2 cellular contexts compared by ENCODE assay signal in genomic region chr12:54071942-54072341, GRCh38.
TF ChIP-seq lines count a peak whose summit lies in the region.

No MANE protein-coding gene starts in this region.

TF ChIP-seq in SK-N-SH, 30 proteins besides CTCF, POLR2A, EP300 and RAD21:
- TF ChIP-seq, protein P1, sequence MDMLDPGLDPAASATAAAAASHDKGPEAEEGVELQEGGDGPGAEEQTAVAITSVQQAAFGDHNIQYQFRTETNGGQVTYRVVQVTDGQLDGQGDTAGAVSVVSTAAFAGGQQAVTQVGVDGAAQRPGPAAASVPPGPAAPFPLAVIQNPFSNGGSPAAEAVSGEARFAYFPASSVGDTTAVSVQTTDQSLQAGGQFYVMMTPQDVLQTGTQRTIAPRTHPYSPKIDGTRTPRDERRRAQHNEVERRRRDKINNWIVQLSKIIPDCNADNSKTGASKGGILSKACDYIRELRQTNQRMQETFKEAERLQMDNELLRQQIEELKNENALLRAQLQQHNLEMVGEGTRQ (IDR thresholded peaks at IDR 0.05; ENCODE audit: borderline replicate concordance, low read depth, low read length) = no peak
- no peak for TF ChIP-seq TCF12 (IDR thresholded peaks at IDR 0.05)
- no peak for TF ChIP-seq RFX5 (IDR thresholded peaks at IDR 0.05; ENCODE audit: low read length)
- TF ChIP-seq NFIC (IDR thresholded peaks at IDR 0.05; ENCODE audit: borderline replicate concordance) = no peak
- no peak for TF ChIP-seq TEAD4 (IDR thresholded peaks at IDR 0.05; ENCODE audit: borderline replicate concordance, insufficient read depth)
- TF ChIP-seq RCOR1 (IDR thresholded peaks at IDR 0.05; ENCODE audit: low read length) = no peak
- TF ChIP-seq NRF1 (IDR thresholded peaks at IDR 0.05; ENCODE audit: low read depth, low read length) = no peak
- TF ChIP-seq, protein P2, sequence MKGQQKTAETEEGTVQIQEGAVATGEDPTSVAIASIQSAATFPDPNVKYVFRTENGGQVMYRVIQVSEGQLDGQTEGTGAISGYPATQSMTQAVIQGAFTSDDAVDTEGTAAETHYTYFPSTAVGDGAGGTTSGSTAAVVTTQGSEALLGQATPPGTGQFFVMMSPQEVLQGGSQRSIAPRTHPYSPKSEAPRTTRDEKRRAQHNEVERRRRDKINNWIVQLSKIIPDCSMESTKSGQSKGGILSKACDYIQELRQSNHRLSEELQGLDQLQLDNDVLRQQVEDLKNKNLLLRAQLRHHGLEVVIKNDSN (IDR thresholded peaks at IDR 0.05; ENCODE audit: borderline replicate concordance, low read depth) = no peak
- TF ChIP-seq FOSL2 (IDR thresholded peaks at IDR 0.05; ENCODE audit: borderline replicate concordance, low read depth) = no peak
- TF ChIP-seq REST (IDR thresholded peaks at IDR 0.05; ENCODE audit: low read depth, low read length) = no peak
- TF ChIP-seq TAF1 (IDR thresholded peaks at IDR 0.05; ENCODE audit: borderline replicate concordance, low read depth, low read length) = no peak
- TF ChIP-seq RXRA (IDR thresholded peaks at IDR 0.05; ENCODE audit: borderline replicate concordance, low read depth) = no peak
- no peak for TF ChIP-seq ELF1 (IDR thresholded peaks at IDR 0.05)
TF ChIP-seq in SK-N-SH: peak in this region for 0.

TF ChIP-seq in SK-N-SH treated with all-trans-retinoic acid at 6 μM for 48 hours, 23 proteins besides CTCF, POLR2A, EP300 and RAD21:
- TF ChIP-seq ARNTL (CRISPR knock-in tag; IDR thresholded peaks at IDR 0.05; ENCODE audit: borderline replicate concordance, low read depth) = no peak
- TF ChIP-seq ZNF70 (CRISPR knock-in tag; IDR thresholded peaks at IDR 0.05) = no peak
- no peak for TF ChIP-seq ZNF565 (CRISPR knock-in tag; conservative IDR thresholded peaks at IDR 0.05; ENCODE audit: low read depth)
- no peak for TF ChIP-seq GLIS3 (CRISPR knock-in tag; IDR thresholded peaks at IDR 0.05)
- TF ChIP-seq TSHZ2 (CRISPR knock-in tag; IDR thresholded peaks at IDR 0.05) = no peak
- TF ChIP-seq POU6F1 (CRISPR knock-in tag; IDR thresholded peaks at IDR 0.05; ENCODE audit: borderline replicate concordance, low read depth) = no peak
- no peak for TF ChIP-seq SNAI2 (CRISPR knock-in tag; IDR thresholded peaks at IDR 0.05)
- no peak for TF ChIP-seq BACH2 (CRISPR knock-in tag; IDR thresholded peaks at IDR 0.05; ENCODE audit: borderline replicate concordance)
- TF ChIP-seq ZFP30 (CRISPR knock-in tag; IDR thresholded peaks at IDR 0.05) = no peak
- no peak for TF ChIP-seq ZNF8 (CRISPR knock-in tag; IDR thresholded peaks at IDR 0.05)
- TF ChIP-seq, protein P3, sequence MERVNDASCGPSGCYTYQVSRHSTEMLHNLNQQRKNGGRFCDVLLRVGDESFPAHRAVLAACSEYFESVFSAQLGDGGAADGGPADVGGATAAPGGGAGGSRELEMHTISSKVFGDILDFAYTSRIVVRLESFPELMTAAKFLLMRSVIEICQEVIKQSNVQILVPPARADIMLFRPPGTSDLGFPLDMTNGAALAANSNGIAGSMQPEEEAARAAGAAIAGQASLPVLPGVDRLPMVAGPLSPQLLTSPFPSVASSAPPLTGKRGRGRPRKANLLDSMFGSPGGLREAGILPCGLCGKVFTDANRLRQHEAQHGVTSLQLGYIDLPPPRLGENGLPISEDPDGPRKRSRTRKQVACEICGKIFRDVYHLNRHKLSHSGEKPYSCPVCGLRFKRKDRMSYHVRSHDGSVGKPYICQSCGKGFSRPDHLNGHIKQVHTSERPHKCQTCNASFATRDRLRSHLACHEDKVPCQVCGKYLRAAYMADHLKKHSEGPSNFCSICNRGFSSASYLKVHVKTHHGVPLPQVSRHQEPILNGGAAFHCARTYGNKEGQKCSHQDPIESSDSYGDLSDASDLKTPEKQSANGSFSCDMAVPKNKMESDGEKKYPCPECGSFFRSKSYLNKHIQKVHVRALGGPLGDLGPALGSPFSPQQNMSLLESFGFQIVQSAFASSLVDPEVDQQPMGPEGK (CRISPR knock-in tag; IDR thresholded peaks at IDR 0.05; ENCODE audit: borderline replicate concordance) = no peak
- no peak for TF ChIP-seq ISL1 (CRISPR knock-in tag; IDR thresholded peaks at IDR 0.05)
- TF ChIP-seq CSDC2 (CRISPR knock-in tag; IDR thresholded peaks at IDR 0.05) = no peak
- TF ChIP-seq OSR1 (CRISPR knock-in tag; IDR thresholded peaks at IDR 0.05) = no peak
- no peak for TF ChIP-seq ESRRG (CRISPR knock-in tag; IDR thresholded peaks at IDR 0.05)
- TF ChIP-seq TOX (CRISPR knock-in tag; IDR thresholded peaks at IDR 0.05; ENCODE audit: borderline replicate concordance) = no peak
